Comparison of ENCODE assay signal across 19 cellular contexts in the genomic region with DNA sequence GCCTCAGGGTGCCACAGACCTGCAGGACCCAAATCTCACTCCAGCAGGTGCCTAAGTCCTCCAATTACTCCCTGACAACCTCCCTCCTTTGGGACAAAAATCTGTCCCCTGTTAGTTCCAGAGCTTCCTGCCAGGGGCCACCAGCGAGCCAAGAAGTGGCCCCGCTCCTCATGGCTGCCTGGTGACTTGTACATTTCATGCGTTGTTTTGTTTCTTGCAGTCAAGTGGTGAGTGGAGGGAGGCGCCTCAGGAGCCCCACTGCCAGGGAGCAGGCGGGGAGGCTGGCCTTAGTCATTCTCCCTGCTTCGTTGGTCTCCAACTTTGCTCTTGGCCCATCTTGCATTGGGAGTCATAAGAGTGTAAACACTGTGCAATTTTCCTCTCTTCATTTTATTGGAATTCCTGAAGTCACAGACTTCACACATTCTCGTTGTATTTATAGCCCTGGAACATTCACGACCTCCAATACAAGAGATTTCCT.
DNase-seq lines count a peak whose midpoint lies in the region; ATAC-seq, FAIRE-seq and TF ChIP-seq lines count a peak whose summit lies in the region.
"Had no signal": no experiment of that assay in that cellular context is flagged by ENCODE, and none has a peak within 500 bp of the region (broad histone marks: within the 10 kb centered on the region; RNA-seq: fewer than 3 reads in every experiment).

No MANE protein-coding gene starts in this region.

- DNase-seq in A172 (ENCODE audit: low spot score) (peak; percentile 63), ELR (ENCODE audit: low read depth) (peak; percentile 19), RCC 7860 (ENCODE audit: low spot score) (peak; percentile 4), mesenchymal stem cell (peak; percentile 60), type B pancreatic cell (ENCODE audit: extremely low spot score, unreplicated experiment) (no peak), COLO829 (ENCODE audit: low spot score) (no peak)
- DNase-seq: activated B cell treated with CpG ODN at 0.5 μM for 24 hours; activated CD8-positive, alpha-beta memory T cell treated with anti-CD3 and anti-CD28 coated beads for 24 hours; NCI-H2029; NCI-H526 treated with DMSO at 0.1 percent for 48 hours had no signal

- H2AK5ac ChIP-seq in mesenchymal stem cell (ENCODE audit: low read length, severe bottlenecking) = no peak overlapping the region

- no peaks in the 10 kb centered on the region for H3K36me3 Mint-ChIP-seq in type B pancreatic cell
- H3K36me3 Mint-ChIP-seq: memory B cell had no signal

- no peaks in the 10 kb centered on the region for H3K9me3 Mint-ChIP-seq in type B pancreatic cell
- H3K9me3 Mint-ChIP-seq: activated B cell treated with CpG ODN at 0.5 μM for 24 hours; activated T-helper 2 cell treated with anti-CD3 and anti-CD28 coated beads, Interferon-gamma antibody, Interleukin-2, Interleukin-4, amounts not matched to agents 10 μg/mL and 5 μg/mL and 100 μg/mL, durations not matched to agents 14 hours and 24 hours and 36 hours; memory B cell had no signal

- no peak overlapping the region for H3K4me3 Mint-ChIP-seq in type B pancreatic cell
- H3K4me3 Mint-ChIP-seq: activated B cell treated with CpG ODN at 0.5 μM for 24 hours, memory B cell had no signal

- H3K14ac ChIP-seq in mesenchymal stem cell (ENCODE audit: low read length in 2 of 2) = no peak overlapping the region

- no peak for ATAC-seq in HG02571 (IDR thresholded peaks at IDR 0.05; ENCODE audit: unreplicated experiment)
- no peak for ATAC-seq in HG02642 (IDR thresholded peaks at IDR 0.05; ENCODE audit: poor library complexity, unreplicated experiment)
- ATAC-seq: right lobe of liver had no signal

- no peak overlapping the region for H2BK12ac ChIP-seq in mesenchymal stem cell (ENCODE audit: low read length in 2 of 2)

- TF ChIP-seq CTCF in type B pancreatic cell (conservative IDR thresholded peaks at IDR 0.05) = no peak

- H3K27ac ChIP-seq in mesenchymal stem cell (ENCODE audit: low read length, poor library complexity, severe bottlenecking) = no peak overlapping the region
- H3K27ac ChIP-seq: A549, right lobe of liver, thoracic aorta had no signal

- H3K79me1 ChIP-seq in mesenchymal stem cell (replicated peaks; ENCODE audit: low read length, poor library complexity, severe bottlenecking) = no peaks in the 10 kb centered on the region

- no peak overlapping the region for H2AFZ ChIP-seq in mesenchymal stem cell (ENCODE audit: low read depth, low read length)

- H2BK15ac ChIP-seq in mesenchymal stem cell (ENCODE audit: low read depth, poor library complexity, severe bottlenecking) = no peak overlapping the region

- no peak overlapping the region for H3K9ac ChIP-seq in mesenchymal stem cell (ENCODE audit: low read length)

- no peak overlapping the region for H3K4me2 ChIP-seq in mesenchymal stem cell (ENCODE audit: low read length, poor library complexity, severe bottlenecking)
- H3K4me2 ChIP-seq: A549 had no signal

- H3K18ac ChIP-seq in mesenchymal stem cell (ENCODE audit: low read depth in 1 of 2, low read length in 2 of 2) = no peak overlapping the region

- H3K4me3 ChIP-seq in mesenchymal stem cell (ENCODE audit: insufficient read depth in 1 of 2, low read depth in 1 of 2, low read length in 2 of 2) = no peak overlapping the region
- H3K4me3 ChIP-seq: A549, right lobe of liver, thoracic aorta had no signal

- no peak overlapping the region for H3K4ac ChIP-seq in mesenchymal stem cell (ENCODE audit: low read depth in 1 of 2, low read length in 2 of 2)

- H3K23ac ChIP-seq in mesenchymal stem cell (ENCODE audit: low read length in 2 of 2) = no peak overlapping the region

- no peaks in the 10 kb centered on the region for H3K9me3 ChIP-seq in mesenchymal stem cell (ENCODE audit: control insufficient read depth, low read length)
- H3K9me3 ChIP-seq: A549, right lobe of liver, thoracic aorta had no signal

- H4K8ac ChIP-seq in mesenchymal stem cell (ENCODE audit: low read length) = no peak overlapping the region

- no peak overlapping the region for H4K91ac ChIP-seq in mesenchymal stem cell (ENCODE audit: low read length)

- no peak overlapping the region for H2BK120ac ChIP-seq in mesenchymal stem cell (ENCODE audit: low read depth, low read length)

- H3K4me1 Mint-ChIP-seq in type B pancreatic cell (ENCODE audit: unreplicated experiment) = no peaks in the 10 kb centered on the region
- H3K4me1 Mint-ChIP-seq: activated B cell treated with CpG ODN at 0.5 μM for 24 hours, memory B cell had no signal

- peaks cover 2% of the 10 kb centered on the region for H3K4me1 ChIP-seq in mesenchymal stem cell (ENCODE audit: control insufficient read depth, insufficient read depth, low read depth, low read length)
- H3K4me1 ChIP-seq: A549, right lobe of liver had no signal

- H3K27ac Mint-ChIP-seq in type B pancreatic cell = no peak overlapping the region
- H3K27ac Mint-ChIP-seq: activated B cell treated with CpG ODN at 0.5 μM for 24 hours; activated T-helper 2 cell treated with anti-CD3 and anti-CD28 coated beads, Interferon-gamma antibody, Interleukin-2, Interleukin-4, amounts not matched to agents 10 μg/mL and 5 μg/mL and 100 μg/mL, durations not matched to agents 14 hours and 24 hours and 36 hours; memory B cell had no signal

- H2BK5ac ChIP-seq in mesenchymal stem cell (ENCODE audit: low read depth, low read length, poor library complexity, severe bottlenecking) = no peak overlapping the region

- no peak for FAIRE-seq in RCC 7860 (lab: Jason Lieb, UNC)
- FAIRE-seq: A549, endometrium, GM18507 had no signal

- H3K27me3 Mint-ChIP-seq in type B pancreatic cell = peaks cover 18% of the 10 kb centered on the region

- H3K27me3 ChIP-seq in mesenchymal stem cell (ENCODE audit: control insufficient read depth in 1 of 2, insufficient read depth in 1 of 2, low read length in 2 of 2) = peaks cover 23 to 30% of the 10 kb centered on the region in 2 experiments
- H3K27me3 ChIP-seq: right lobe of liver had no signal

- 56% methylated on average over 8 of the region's 8 CpGs for WGBS in mesenchymal stem cell

- no peaks in the 10 kb centered on the region for H3K36me3 ChIP-seq in mesenchymal stem cell (ENCODE audit: control insufficient read depth in 1 of 2, insufficient read depth in 2 of 2, low read depth in 1 of 2, low read length in 2 of 2)
- H3K36me3 ChIP-seq: right lobe of liver, thoracic aorta had no signal

Comparison
In these comparisons a context has a peak if more than half of its experiments do, and no peak if none do; other contexts are left out.
1. DNase-seq: peak in A172 (single experiment), ELR (single experiment), RCC 7860 (single experiment) and mesenchymal stem cell (single experiment); none in type B pancreatic cell (single experiment) and COLO829 (single experiment).